17 cellular contexts compared by ENCODE assay signal in the genomic region with DNA sequence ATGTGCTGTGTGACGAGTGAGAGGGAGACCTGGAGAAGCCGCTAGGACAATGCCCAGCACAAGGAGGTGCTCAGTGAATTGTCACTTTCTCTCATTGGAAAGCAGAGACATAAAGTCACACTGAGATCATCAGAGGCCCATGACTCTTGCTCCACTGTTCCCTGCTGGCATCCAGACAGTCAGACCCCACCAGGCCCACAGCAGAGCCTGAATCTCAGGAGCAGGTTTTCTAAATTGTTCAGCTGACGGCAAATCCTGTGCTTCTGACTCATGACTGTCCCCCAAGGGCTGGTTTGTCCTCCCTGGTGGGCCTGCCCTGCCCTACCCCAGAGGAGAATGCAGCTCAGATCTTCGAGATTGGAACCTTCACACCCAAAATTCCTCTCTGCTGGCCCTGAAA. TPM values are rescaled to one million over a fixed set of nuclear protein-coding genes. Genes with fewer than 3 reads are reported as not detected.
A peak's percentile ranks its signal among the peaks of the same experiment; 100 is the strongest.
DNase-seq lines count a peak whose midpoint lies in the region; ATAC-seq, FAIRE-seq and TF ChIP-seq lines count a peak whose summit lies in the region.
"Had no signal": no experiment of that assay in that cellular context is flagged by ENCODE, and none has a peak within 500 bp of the region (broad histone marks: within the 10 kb centered on the region; RNA-seq: fewer than 3 reads in every experiment).

No MANE protein-coding gene starts in this region.

- DNase-seq in HFFc6 (peak; percentile 87), astrocyte of the hippocampus (ENCODE audit: low read depth, low spot score) (peak; percentile 70), keratinocyte (ENCODE audit: low read depth, low spot score) (peak; percentile 88), suprapubic skin (ENCODE audit: low spot score in 2 of 2) (peak in 1 of 2 donors; percentile 85), MM.1S (no peak)
- no peak for DNase-seq in activated naive CD8-positive, alpha-beta T cell treated with anti-CD3 and anti-CD28 coated beads for 36 hours
- DNase-seq: activated CD4-positive, alpha-beta memory T cell treated with anti-CD3 and anti-CD28 coated beads for 36 hours; anterior cingulate cortex; CD4-positive, alpha-beta T cell; foreskin melanocyte; immature natural killer cell; mucosa of descending colon; NCI-H1092 treated with DMSO at 0.1 percent for 48 hours had no signal

- no peak for TF ChIP-seq CTCF in HFFc6 (IDR thresholded peaks at IDR 0.05)
- TF ChIP-seq CTCF in keratinocyte (optimal IDR thresholded peaks at IDR 0.05 in 1 of 3, IDR thresholded peaks at IDR 0.05 in 1 of 3, conservative IDR thresholded peaks at IDR 0.05 in 1 of 3; ENCODE audit: extremely low read depth in 1 of 3, insufficient read depth in 2 of 3, low read length in 3 of 3): no peak
- TF ChIP-seq CTCF in suprapubic skin (IDR thresholded peaks at IDR 0.05): no peak
- TF ChIP-seq CTCF in MM.1S (IDR thresholded peaks at IDR 0.05; ENCODE audit: low read length): no peak

- peak overlapping the region; percentile 20; the same call in 1 of the 2 replicates for H3K4me3 Mint-ChIP-seq in HFFc6
- H3K4me3 Mint-ChIP-seq in activated naive CD8-positive, alpha-beta T cell treated with anti-CD3 and anti-CD28 coated beads for 36 hours: no peak overlapping the region
- H3K4me3 Mint-ChIP-seq: activated CD4-positive, alpha-beta memory T cell treated with anti-CD3 and anti-CD28 coated beads for 36 hours; activated T-helper 17 cell treated with anti-CD3 and anti-CD28 coated beads, Interleukin-2, amount 50 U/mL, for 72 hours; CD4-positive, alpha-beta T cell; immature natural killer cell had no signal

- no peaks in the 10 kb centered on the region for H3K9me1 ChIP-seq in keratinocyte (ENCODE audit: control insufficient read depth, extremely low read depth, insufficient read depth, low read length)

- no peak for TF ChIP-seq EP300 in suprapubic skin (IDR thresholded peaks at IDR 0.05)

- H3K36me3 Mint-ChIP-seq in HFFc6 (ENCODE audit: low read depth): no peaks in the 10 kb centered on the region
- no peaks in the 10 kb centered on the region for H3K36me3 Mint-ChIP-seq in activated naive CD8-positive, alpha-beta T cell treated with anti-CD3 and anti-CD28 coated beads for 36 hours
- H3K36me3 Mint-ChIP-seq: activated CD4-positive, alpha-beta memory T cell treated with anti-CD3 and anti-CD28 coated beads for 36 hours; immature natural killer cell had no signal

- H3K27me3 Mint-ChIP-seq in HFFc6 (ENCODE audit: insufficient read depth): no peaks in the 10 kb centered on the region; the same call in 1 of the 2 replicates
- H3K27me3 Mint-ChIP-seq in activated naive CD8-positive, alpha-beta T cell treated with anti-CD3 and anti-CD28 coated beads for 36 hours: peaks cover 13% of the 10 kb centered on the region
- H3K27me3 Mint-ChIP-seq: activated T-helper 17 cell treated with anti-CD3 and anti-CD28 coated beads, Interleukin-2, amount 50 U/mL, for 72 hours had no signal

- no peak for ATAC-seq in HG03354 (IDR thresholded peaks at IDR 0.05; ENCODE audit: poor library complexity, severe bottlenecking, unreplicated experiment)
- ATAC-seq in GM18511 (IDR thresholded peaks at IDR 0.05; ENCODE audit: unreplicated experiment): no peak
- ATAC-seq: activated T-helper 17 cell treated with anti-CD3 and anti-CD28 coated beads, Interleukin-2, amount 50 U/mL, for 72 hours; mucosa of descending colon had no signal

- H3K27me3 ChIP-seq in keratinocyte (ENCODE audit: control insufficient read depth, extremely low read depth, insufficient read depth, low read length) (no peaks in the 10 kb centered on the region), suprapubic skin (no peaks in the 10 kb centered on the region), MM.1S (replicated peaks; ENCODE audit: insufficient read depth, low read length) (peaks cover 98% of the 10 kb centered on the region)

- H3K27ac Mint-ChIP-seq in HFFc6: peak overlapping the region; percentile 81
- no peak overlapping the region for H3K27ac Mint-ChIP-seq in activated naive CD8-positive, alpha-beta T cell treated with anti-CD3 and anti-CD28 coated beads for 36 hours
- H3K27ac Mint-ChIP-seq: activated CD4-positive, alpha-beta memory T cell treated with anti-CD3 and anti-CD28 coated beads for 36 hours; activated T-helper 17 cell treated with anti-CD3 and anti-CD28 coated beads, Interleukin-2, amount 50 U/mL, for 72 hours; CD4-positive, alpha-beta T cell; immature natural killer cell had no signal

- no peak overlapping the region for H2AFZ ChIP-seq in keratinocyte (ENCODE audit: control insufficient read depth, low read length)
- H2AFZ ChIP-seq in MM.1S (ENCODE audit: low read length): no peak overlapping the region

- peak overlapping the region; percentile 14 for H3K9ac ChIP-seq in keratinocyte (ENCODE audit: control insufficient read depth, extremely low read depth, insufficient read depth, low read length)
- H3K9ac ChIP-seq in MM.1S (ENCODE audit: low read length): no peak overlapping the region

- no peaks in the 10 kb centered on the region for H3K9me3 ChIP-seq in keratinocyte (ENCODE audit: control insufficient read depth, low read depth, low read length)
- no peaks in the 10 kb centered on the region for H3K9me3 ChIP-seq in suprapubic skin
- H3K9me3 ChIP-seq in MM.1S (replicated peaks; ENCODE audit: insufficient read depth, low read length): no peaks in the 10 kb centered on the region
- H3K9me3 ChIP-seq: mucosa of descending colon, thoracic aorta had no signal

- no peak for TF ChIP-seq POLR2A in suprapubic skin (IDR thresholded peaks at IDR 0.05)

- H3K4me2 ChIP-seq in keratinocyte (ENCODE audit: control insufficient read depth, extremely low read depth, insufficient read depth, low read depth, low read length) (peak overlapping the region; percentile 61), MM.1S (ENCODE audit: low read depth, low read length) (no peak overlapping the region)

- H3K27ac ChIP-seq in keratinocyte (ENCODE audit: control insufficient read depth, insufficient read depth, low read length) (peak overlapping the region; percentile 45), suprapubic skin (peak overlapping the region; percentile 77), MM.1S (ENCODE audit: low read length) (no peak overlapping the region)
- H3K27ac ChIP-seq: thoracic aorta had no signal

- H3K9me2 ChIP-seq in MM.1S (replicated peaks; ENCODE audit: insufficient read depth, low read length): no peaks in the 10 kb centered on the region

- FAIRE-seq in keratinocyte (lab: Jason Lieb, UNC): no peak

- H3K36me3 ChIP-seq in keratinocyte (ENCODE audit: control insufficient read depth in 2 of 2, extremely low read depth in 1 of 2, insufficient read depth in 2 of 2, low read length in 2 of 2) (peaks cover 0 to 3% of the 10 kb centered on the region in 2 experiments), suprapubic skin (peaks cover 6% of the 10 kb centered on the region), MM.1S (replicated peaks; ENCODE audit: insufficient read depth, low read length) (no peaks in the 10 kb centered on the region)
- H3K36me3 ChIP-seq: thoracic aorta had no signal

- dilution Hi-C loops in keratinocyte (cut with MboI; ENCODE audit: extremely low pct_ligation_motif_present, low sequenced_read_pairs): no loop called here

- H3K4me1 ChIP-seq in keratinocyte (ENCODE audit: control insufficient read depth, extremely low read depth, insufficient read depth, low read length) (peaks cover 54% of the 10 kb centered on the region), suprapubic skin (peaks cover 35% of the 10 kb centered on the region), MM.1S (ENCODE audit: low read length) (no peaks in the 10 kb centered on the region)

- H3K4me1 Mint-ChIP-seq in HFFc6 (ENCODE audit: low read depth): peaks cover 65% of the 10 kb centered on the region
- peaks cover 11% of the 10 kb centered on the region for H3K4me1 Mint-ChIP-seq in activated naive CD8-positive, alpha-beta T cell treated with anti-CD3 and anti-CD28 coated beads for 36 hours
- H3K4me1 Mint-ChIP-seq: activated T-helper 17 cell treated with anti-CD3 and anti-CD28 coated beads, Interleukin-2, amount 50 U/mL, for 72 hours had no signal

- H4K20me1 ChIP-seq in keratinocyte (ENCODE audit: control insufficient read depth, extremely low read depth, insufficient read depth, low read length): no peaks in the 10 kb centered on the region
- H4K20me1 ChIP-seq in MM.1S (ENCODE audit: insufficient read depth, low read length): no peaks in the 10 kb centered on the region

- H3K79me2 ChIP-seq in keratinocyte (ENCODE audit: control insufficient read depth, insufficient read depth, low read length) (no peaks in the 10 kb centered on the region), MM.1S (ENCODE audit: low read length) (no peaks in the 10 kb centered on the region)

- peak overlapping the region in 1 of 3 experiments; percentile 7 for H3K4me3 ChIP-seq in keratinocyte (ENCODE audit: control insufficient read depth in 2 of 3, extremely low read depth in 1 of 3, insufficient read depth in 2 of 3, low read depth in 1 of 3, low read length in 3 of 3)
- H3K4me3 ChIP-seq in suprapubic skin: no peak overlapping the region
- H3K4me3 ChIP-seq in MM.1S (ENCODE audit: low read length): no peak overlapping the region
- H3K4me3 ChIP-seq: mucosa of descending colon, thoracic aorta had no signal

- no peaks in the 10 kb centered on the region for H3F3A ChIP-seq in MM.1S (ENCODE audit: insufficient read depth, low read length)

- H3K9me3 Mint-ChIP-seq in HFFc6: no peaks in the 10 kb centered on the region
- no peaks in the 10 kb centered on the region for H3K9me3 Mint-ChIP-seq in activated naive CD8-positive, alpha-beta T cell treated with anti-CD3 and anti-CD28 coated beads for 36 hours
- H3K9me3 Mint-ChIP-seq: activated CD4-positive, alpha-beta memory T cell treated with anti-CD3 and anti-CD28 coated beads for 36 hours; activated T-helper 17 cell treated with anti-CD3 and anti-CD28 coated beads, Interleukin-2, amount 50 U/mL, for 72 hours; CD4-positive, alpha-beta T cell; immature natural killer cell had no signal

- WGBS in suprapubic skin: 79% methylated on average over 4 of the region's 4 CpGs

RNA-seq across cellular contexts. Expression of a gene that starts 2.8 kb away (rescaled TPM):
- total RNA-seq in HFFc6 (2021; fragmentation: NEBNext Ultra II Directional; extraction: Animal tissue kit (Norgen Biotek cat#: 25700)): 10 to 100 TPM; 11.3 to 29.6 (median 26.0) TPM
- 16.3 to 34.1 TPM (median 19.7 TPM) in 3 replicates for polyA plus RNA-seq in keratinocyte
- polyA plus RNA-seq in keratinocyte (2011; ENCODE audit: low read depth): 0.57 TPM
- 24.6 and 32.8 TPM in 2 replicates for polyA plus RNA-seq in keratinocyte (2011; cell fraction: cytosol; rRNA removed)
- 20.4 and 25.6 TPM in 2 replicates for polyA plus RNA-seq in keratinocyte (2011; cell fraction: nucleus; rRNA removed)
- 6.8 and 13.1 TPM in 2 replicates for polyA plus RNA-seq in keratinocyte (2012; ENCODE audit: low replicate concordance)
- polyA minus RNA-seq in keratinocyte: 21.0 to 32.4 TPM (median 24.9 TPM) in 3 replicates
- 32.6 TPM for polyA minus RNA-seq in keratinocyte (2011; cell fraction: cytosol; rRNA and poly(A)+ RNA removed)
- polyA minus RNA-seq in keratinocyte (2011; cell fraction: nucleus; rRNA and poly(A)+ RNA removed): 22.3 and 23.9 TPM in 2 replicates
- total RNA-seq in suprapubic skin: 10 to 100 TPM; 21.8 to 38.8 (median 24.0) TPM
- under 1 TPM; 0.20 to 0.21 TPM for total RNA-seq in activated naive CD8-positive, alpha-beta T cell treated with anti-CD3 and anti-CD28 coated beads for 36 hours
- total RNA-seq: activated CD4-positive, alpha-beta memory T cell treated with anti-CD3 and anti-CD28 coated beads for 36 hours; activated T-helper 17 cell treated with anti-CD3 and anti-CD28 coated beads, Interleukin-2, amount 50 U/mL, for 72 hours had no signal
- polyA plus RNA-seq: immature natural killer cell had no signal

RNA-seq across cellular contexts. Expression of a gene that starts 53.0 kb away (rescaled TPM):
- total RNA-seq in HFFc6 (2021; fragmentation: NEBNext Ultra II Directional; extraction: Animal tissue kit (Norgen Biotek cat#: 25700)): 10 to 100 TPM; 31.6 to 43.1 (median 36.1) TPM
- polyA plus RNA-seq in keratinocyte: 24.2 to 26.5 TPM (median 26.3 TPM) in 3 replicates
- 17.8 TPM for polyA plus RNA-seq in keratinocyte (2011; ENCODE audit: low read depth)
- polyA plus RNA-seq in keratinocyte (2011; cell fraction: cytosol; rRNA removed): 11.6 and 14.1 TPM in 2 replicates
- 47.0 and 48.2 TPM in 2 replicates for polyA plus RNA-seq in keratinocyte (2011; cell fraction: nucleus; rRNA removed)
- polyA plus RNA-seq in keratinocyte (2012; ENCODE audit: low replicate concordance): 16.2 and 17.2 TPM in 2 replicates
- 13.1 to 23.3 TPM (median 17.9 TPM) in 3 replicates for polyA minus RNA-seq in keratinocyte
- 11.5 TPM for polyA minus RNA-seq in keratinocyte (2011; cell fraction: cytosol; rRNA and poly(A)+ RNA removed)
- 25.7 and 39.6 TPM in 2 replicates for polyA minus RNA-seq in keratinocyte (2011; cell fraction: nucleus; rRNA and poly(A)+ RNA removed)
- total RNA-seq in suprapubic skin: 10 to 100 TPM; 18.0 to 24.5 (median 20.8) TPM
- 10 to 100 TPM; 18.7 to 19.8 TPM for total RNA-seq in activated naive CD8-positive, alpha-beta T cell treated with anti-CD3 and anti-CD28 coated beads for 36 hours

Comparison
In these comparisons a context has a peak if more than half of its experiments do, and no peak if none do; other contexts are left out.
1. DNase-seq: peak in HFFc6 (single experiment), astrocyte of the hippocampus (single experiment) and keratinocyte (single experiment); none in MM.1S (single experiment) and activated naive CD8-positive, alpha-beta T cell treated with anti-CD3 and anti-CD28 coated beads for 36 hours (single experiment).
2. RNA of a gene that starts 2.8 kb away (total RNA-seq): 11.3 to 29.6 TPM in HFFc6 and 21.8 to 38.8 TPM in suprapubic skin; 0.20 to 0.21 TPM in activated naive CD8-positive, alpha-beta T cell treated with anti-CD3 and anti-CD28 coated beads for 36 hours; every median in the first group is over 10 times any median in the second.